9 cellular contexts compared by ENCODE assay signal in genomic region chr12:64782181-64782580, GRCh38. TPM values are rescaled to one million over a fixed set of nuclear protein-coding genes. Genes with fewer than 3 reads are reported as not detected.
DNase-seq lines count a peak whose midpoint lies in the region; ATAC-seq and TF ChIP-seq lines count a peak whose summit lies in the region.
"Had no signal": no experiment of that assay in that cellular context is flagged by ENCODE, and none has a peak within 500 bp of the region (broad histone marks: within the 10 kb centered on the region; RNA-seq: fewer than 3 reads in every experiment).

No MANE protein-coding gene starts in this region.

- H3K4me1 Mint-ChIP-seq in CD14-positive monocyte, result peaks cover 25% of the 10 kb centered on the region
- H3K4me1 Mint-ChIP-seq in IgD-negative memory B cell, result peaks cover 6 to 18% (median 16%) of the 10 kb centered on the region in 3 donors
- H3K4me1 Mint-ChIP-seq in activated naive CD8-positive, alpha-beta T cell treated with anti-CD3 and anti-CD28 coated beads, Interleukin-2, amount 50 U/mL, for 24 hours, result peaks cover 15% of the 10 kb centered on the region

- peaks cover 5 to 12% of the 10 kb centered on the region in 2 donors for H3K4me1 ChIP-seq in mucosa of rectum (ENCODE audit: control insufficient read depth in 2 of 2, insufficient read depth in 2 of 2, low read length in 2 of 2)

- H3K27ac ChIP-seq in mucosa of rectum (ENCODE audit: low read depth in 2 of 2, low read length in 2 of 2), result peak overlapping the region in 1 of 2 donors; percentile 51

- H3K27me3 ChIP-seq in mucosa of rectum (ENCODE audit: control insufficient read depth in 2 of 2, insufficient read depth in 2 of 2, low read length in 2 of 2), result no peaks in the 10 kb centered on the region

- H3K36me3 Mint-ChIP-seq in CD14-positive monocyte (peaks cover 3 to 13% of the 10 kb centered on the region in 2 donors), IgD-negative memory B cell (peaks cover 2% of the 10 kb centered on the region)
- H3K36me3 Mint-ChIP-seq in activated naive CD8-positive, alpha-beta T cell treated with anti-CD3 and anti-CD28 coated beads, Interleukin-2, amount 50 U/mL, for 24 hours (ENCODE audit: low read depth), result no peaks in the 10 kb centered on the region

- H3K9ac ChIP-seq in mucosa of rectum (ENCODE audit: low read depth in 1 of 2, low read length in 2 of 2), result peak overlapping the region in 1 of 2 donors; percentile 67

- TF ChIP-seq CTCF in CD14-positive monocyte (IDR thresholded peaks at IDR 0.05), result no peak

- H3K9me3 Mint-ChIP-seq in CD14-positive monocyte (peaks cover 0 to 17% (median 10%) of the 10 kb centered on the region in 7 donors), IgD-negative memory B cell (peaks cover 0 to 5% (median 2%) of the 10 kb centered on the region in 3 donors)
- H3K9me3 Mint-ChIP-seq in activated naive CD8-positive, alpha-beta T cell treated with anti-CD3 and anti-CD28 coated beads, Interleukin-2, amount 50 U/mL, for 24 hours, result peaks cover 4% of the 10 kb centered on the region

- H3K27ac Mint-ChIP-seq in CD14-positive monocyte (peak overlapping the region in 6 of 7 donors; percentile 16 to 83 (median 76)), IgD-negative memory B cell (no peak overlapping the region)
- no peak overlapping the region for H3K27ac Mint-ChIP-seq in activated naive CD8-positive, alpha-beta T cell treated with anti-CD3 and anti-CD28 coated beads, Interleukin-2, amount 50 U/mL, for 24 hours

- H3K36me3 ChIP-seq in mucosa of rectum (ENCODE audit: control insufficient read depth in 2 of 2, insufficient read depth in 2 of 2, low read length in 2 of 2), result no peaks in the 10 kb centered on the region

- intact Hi-C loops in CD14-positive monocyte (cut with micrococcal nuclease), result loop anchor here in 1 of 2 donors (10.0 kb wide), 2 partner anchors 47 to 237 kb away; no protein-coding TSS in a partner anchor

- H3K27me3 Mint-ChIP-seq in CD14-positive monocyte (ENCODE audit: low read depth in 3 of 3), result peaks cover 44 to 57% (median 47%) of the 10 kb centered on the region in 3 donors
- peaks cover 52% of the 10 kb centered on the region for H3K27me3 Mint-ChIP-seq in IgD-negative memory B cell
- H3K27me3 Mint-ChIP-seq in activated naive CD8-positive, alpha-beta T cell treated with anti-CD3 and anti-CD28 coated beads, Interleukin-2, amount 50 U/mL, for 24 hours, result peaks cover 68% of the 10 kb centered on the region

- H3K4me3 ChIP-seq in mucosa of rectum (ENCODE audit: low read length in 2 of 2), result peak overlapping the region; percentile 63 to 77

- DNase-seq in CD14-positive monocyte (ENCODE audit: low spot score) (no peak), DMS153 treated with DMSO at 0.1 percent for 48 hours (lab: John Stamatoyannopoulos, UW; ENCODE audit: unreplicated experiment) (no peak), NCI-H2029 (lab: John Stamatoyannopoulos, UW) (no peak)
- no peak for DNase-seq in activated naive CD8-positive, alpha-beta T cell treated with anti-CD3 and anti-CD28 coated beads, Interleukin-2, amount 50 U/mL, for 24 hours
- no peak for DNase-seq in activated CD4-positive, CD25-positive, alpha-beta regulatory T cell (lab: John Stamatoyannopoulos, UW)
- DNase-seq: islet precursor cell had no signal

- no peak for ATAC-seq in activated naive CD8-positive, alpha-beta T cell treated with anti-CD3 and anti-CD28 coated beads, Interleukin-2, amount 50 U/mL, for 24 hours
- no peak for ATAC-seq in GM19324 (IDR thresholded peaks at IDR 0.05; ENCODE audit: low FRiP score, unreplicated experiment)

- peak overlapping the region; percentile 93 to 95 for H3K4me3 Mint-ChIP-seq in CD14-positive monocyte
- H3K4me3 Mint-ChIP-seq in IgD-negative memory B cell, result peak overlapping the region; percentile 73 to 94 (median 87)
- peak overlapping the region; percentile 74 for H3K4me3 Mint-ChIP-seq in activated naive CD8-positive, alpha-beta T cell treated with anti-CD3 and anti-CD28 coated beads, Interleukin-2, amount 50 U/mL, for 24 hours

- H3K9me3 ChIP-seq in mucosa of rectum (ENCODE audit: control insufficient read depth in 2 of 2, low read length in 2 of 2), result no peaks in the 10 kb centered on the region

RNA-seq across cellular contexts. Expression of gene GNS, which starts 23.0 kb away (rescaled TPM):
- 100 to 1,000 TPM; 203 to 274 TPM for polyA plus RNA-seq in CD14-positive monocyte
- polyA plus RNA-seq in IgD-negative memory B cell, result 24.2 TPM

RNA-seq across cellular contexts. Expression of gene TBC1D30, which starts 42.3 kb away (rescaled TPM):
- polyA plus RNA-seq in CD14-positive monocyte (1 to 10 TPM; 1.1 to 2.7 TPM), IgD-negative memory B cell (not detected)

Comparison
In these comparisons a context has a peak if more than half of its experiments do, and no peak if none do; other contexts are left out.
1. H3K27ac Mint-ChIP-seq: peak in CD14-positive monocyte (6 of 7); none in IgD-negative memory B cell (0 of 3) and activated naive CD8-positive, alpha-beta T cell treated with anti-CD3 and anti-CD28 coated beads, Interleukin-2, amount 50 U/mL, for 24 hours (single experiment).
2. Peak in every context shown above with its lines, with median percentiles within 50 percentile points of each other: H3K4me3 Mint-ChIP-seq.